In genomic region chr3:6799264-6799915, GRCh38 we compare ENCODE assay signal across 8 cellular contexts.
A peak's percentile ranks its signal among the peaks of the same experiment; 100 is the strongest.
DNase-seq lines count a peak whose midpoint lies in the region; ATAC-seq, FAIRE-seq and TF ChIP-seq lines count a peak whose summit lies in the region.

No MANE protein-coding gene starts in this region.

- ATAC-seq in GM18502 (IDR thresholded peaks at IDR 0.05; ENCODE audit: poor library complexity, unreplicated experiment): peak; percentile 90
- ATAC-seq in HG02840 (IDR thresholded peaks at IDR 0.05; ENCODE audit: low FRiP score, unreplicated experiment): peak; percentile 79
- peak; percentile 96 for ATAC-seq in GM12878
- ATAC-seq in right lobe of liver: peak; percentile 76 to 84 (median 78)
- no peak for ATAC-seq in GM21576 (IDR thresholded peaks at IDR 0.05; ENCODE audit: unreplicated experiment)

- BruUV-seq in GM12878 (replicated peaks; lab: Mats Ljungman, UMichigan): no TSS peak

- RAD21 ChIA-PET in GM12878 (lab: Charles Lee; ENCODE audit: unreplicated experiment): interaction anchor here (1.3 to 1.6 kb wide), 2 partner anchors 594 to 596 kb away, joined by 3 to 5 read pairs; no protein-coding TSS in a partner anchor

- no peak for TF ChIP-seq POLR2A in GM12878 (IDR thresholded peaks at IDR 0.05; ENCODE audit: low read depth, low read length)
- TF ChIP-seq POLR2A in right lobe of liver (IDR thresholded peaks at IDR 0.05): no peak

- DNase-seq in AG20443 (ENCODE audit: low spot score): peak; percentile 29
- peak; percentile 1 for DNase-seq in NCI-H146 treated with DMSO at 0.1 percent for 48 hours (lab: John Stamatoyannopoulos, UW; ENCODE audit: unreplicated experiment)
- no peak for DNase-seq in GM12878 (ENCODE audit: low read depth, low spot score)
- DNase-seq in right lobe of liver: peak in 2 of 3 donors; percentile 29 to 49
- DNase-seq in tibial artery: no peak

- H3K27ac ChIP-seq in GM12878 (ENCODE audit: control insufficient read depth, insufficient read depth) (no peak overlapping the region), right lobe of liver (no peak overlapping the region), tibial artery (no peak overlapping the region)

- H3K36me3 ChIP-seq in GM12878 (ENCODE audit: control insufficient read depth in 2 of 2, insufficient read depth in 2 of 2, low read length in 1 of 2) (no peaks in the 10 kb centered on the region), right lobe of liver (no peaks in the 10 kb centered on the region), tibial artery (no peaks in the 10 kb centered on the region)

- H3K9me3 ChIP-seq in GM12878 (replicated peaks; ENCODE audit: control insufficient read depth, insufficient read depth, low read length): no peaks in the 10 kb centered on the region
- no peaks in the 10 kb centered on the region for H3K9me3 ChIP-seq in right lobe of liver
- H3K9me3 ChIP-seq in tibial artery: no peaks in the 10 kb centered on the region

- FAIRE-seq in GM12878 (lab: Jason Lieb, UNC): no peak

- no peaks in the 10 kb centered on the region for H3K4me1 ChIP-seq in GM12878 (ENCODE audit: control insufficient read depth, insufficient read depth, low read length)
- H3K4me1 ChIP-seq in right lobe of liver: no peaks in the 10 kb centered on the region
- no peaks in the 10 kb centered on the region for H3K4me1 ChIP-seq in tibial artery

- intact Hi-C loops in GM12878 (cut with micrococcal nuclease; ENCODE audit: unreplicated experiment) (loop anchor here (1.0 to 10.0 kb wide), 7 partner anchors 155 to 1495 kb away; no protein-coding TSS in a partner anchor), right lobe of liver (cut with DNase I) (no loop called here), tibial artery (cut with DNase I; ENCODE audit: low total_unique reads) (no loop called here)

- no peak for TF ChIP-seq EP300 in GM12878 (IDR thresholded peaks at IDR 0.05; ENCODE audit: borderline replicate concordance in 1 of 2, control insufficient read depth in 1 of 2, low read depth in 2 of 2, low read length in 2 of 2)

- no peak overlapping the region for H3K9ac ChIP-seq in GM12878 (ENCODE audit: control insufficient read depth, insufficient read depth, low read length)

- TF ChIP-seq CTCF in GM12878 (IDR thresholded peaks at IDR 0.05 in 2 of 3, conservative IDR thresholded peaks at IDR 0.05 in 1 of 3; ENCODE audit: control insufficient read depth in 2 of 3, extremely low read depth in 1 of 3, insufficient read depth in 1 of 3, low read depth in 3 of 3, low read length in 3 of 3): peak; percentile 76 to 81 (median 78)
- TF ChIP-seq CTCF in right lobe of liver (IDR thresholded peaks at IDR 0.05): peak; percentile 60 to 86 (median 84)
- TF ChIP-seq CTCF in tibial artery (IDR thresholded peaks at IDR 0.05): peak; percentile 29 to 45

- SMC1A ChIA-PET in GM12878 (lab: Charles Lee; ENCODE audit: uncharacterized antibody, unreplicated experiment): interaction anchor here (2.0 kb wide), 1 partner anchor 596 kb away, joined by 10 read pairs; no protein-coding TSS in a partner anchor

- no peak overlapping the region; the same call in 1 of the 2 replicates for H2AFZ ChIP-seq in GM12878 (ENCODE audit: control insufficient read depth, low read depth, low read length)

- H3K79me2 ChIP-seq in GM12878 (ENCODE audit: control insufficient read depth, insufficient read depth, low read length): no peaks in the 10 kb centered on the region

- in situ Hi-C loops in GM12878 (cut with MboI): loop anchor here (10.0 kb wide), 2 partner anchors 1375 to 1495 kb away; no protein-coding TSS in a partner anchor

- H3K27me3 ChIP-seq in GM12878 (replicated peaks in 1 of 2; ENCODE audit: control insufficient read depth in 2 of 2, insufficient read depth in 2 of 2, low read length in 1 of 2) (no peaks in the 10 kb centered on the region), right lobe of liver (no peaks in the 10 kb centered on the region), tibial artery (no peaks in the 10 kb centered on the region)

- no peaks in the 10 kb centered on the region for H4K20me1 ChIP-seq in GM12878 (ENCODE audit: control insufficient read depth, insufficient read depth)

- WGBS in GM12878 (ENCODE audit: insufficient coverage, insufficient replicate concordance, low lambda C conversion rate, missing lambda C conversion rate): 47% methylated on average over 6 of the region's 6 CpGs
- 47% methylated on average over 6 of the region's 6 CpGs for WGBS in right lobe of liver (ENCODE audit: insufficient coverage, low coverage, low lambda C conversion rate, missing lambda C conversion rate)

- H3K4me3 ChIP-seq in GM12878: no peak overlapping the region
- H3K4me3 ChIP-seq in right lobe of liver: no peak overlapping the region
- H3K4me3 ChIP-seq in tibial artery: no peak overlapping the region

- POLR2A ChIA-PET in GM12878 (lab: Charles Lee): no interaction called here

- CTCF ChIA-PET in GM12878 (lab: Yijun Ruan, JAX): interaction anchor here (0.8 to 2.0 kb wide), 4 partner anchors 152 to 1195 kb away, joined by 3 to 5 read pairs (median 4); no protein-coding TSS in a partner anchor

- H3K4me2 ChIP-seq in GM12878 (ENCODE audit: control insufficient read depth, insufficient read depth): 0 out of 2 replicates have a peak overlapping the region, but pooled peaks have one; percentile 7

- peak; percentile 82 for TF ChIP-seq RAD21 in GM12878 (IDR thresholded peaks at IDR 0.05; ENCODE audit: insufficient read depth, low read depth, low read length)

TF ChIP-seq in GM12878, 131 proteins besides CTCF, POLR2A, EP300 and RAD21:
- TF ChIP-seq NR2F1 (conservative IDR thresholded peaks at IDR 0.05) (no peak), PAX5 (IDR thresholded peaks at IDR 0.05; ENCODE audit: borderline replicate concordance, low read depth, low read length) (peak; percentile 28; the same call in 1 of the 2 replicates), YY1 (IDR thresholded peaks at IDR 0.05; ENCODE audit: low read depth, low read length) (0 out of 2 replicates have a peak, but pooled peaks have one; percentile 30), CBX5 (IDR thresholded peaks at IDR 0.05; ENCODE audit: low read depth) (no peak), MYC (IDR thresholded peaks at IDR 0.05; ENCODE audit: insufficient read depth, insufficient read length, insufficient replicate concordance, low read length, severe bottlenecking) (no peak), NRF1 (conservative IDR thresholded peaks at IDR 0.05; ENCODE audit: low read depth, low read length) (no peak), SMAD5 (IDR thresholded peaks at IDR 0.05; ENCODE audit: low read depth) (no peak), MTA2 (IDR thresholded peaks at IDR 0.05; ENCODE audit: low read depth) (no peak), SMC3 (IDR thresholded peaks at IDR 0.05; ENCODE audit: borderline replicate concordance, low read length) (peak; percentile 86), MYB (IDR thresholded peaks at IDR 0.05; ENCODE audit: borderline replicate concordance, low read depth, low read length) (no peak), RELA (IDR thresholded peaks at IDR 0.05; ENCODE audit: borderline replicate concordance, partially characterized antibody) (no peak)
- TF ChIP-seq, protein P1, sequence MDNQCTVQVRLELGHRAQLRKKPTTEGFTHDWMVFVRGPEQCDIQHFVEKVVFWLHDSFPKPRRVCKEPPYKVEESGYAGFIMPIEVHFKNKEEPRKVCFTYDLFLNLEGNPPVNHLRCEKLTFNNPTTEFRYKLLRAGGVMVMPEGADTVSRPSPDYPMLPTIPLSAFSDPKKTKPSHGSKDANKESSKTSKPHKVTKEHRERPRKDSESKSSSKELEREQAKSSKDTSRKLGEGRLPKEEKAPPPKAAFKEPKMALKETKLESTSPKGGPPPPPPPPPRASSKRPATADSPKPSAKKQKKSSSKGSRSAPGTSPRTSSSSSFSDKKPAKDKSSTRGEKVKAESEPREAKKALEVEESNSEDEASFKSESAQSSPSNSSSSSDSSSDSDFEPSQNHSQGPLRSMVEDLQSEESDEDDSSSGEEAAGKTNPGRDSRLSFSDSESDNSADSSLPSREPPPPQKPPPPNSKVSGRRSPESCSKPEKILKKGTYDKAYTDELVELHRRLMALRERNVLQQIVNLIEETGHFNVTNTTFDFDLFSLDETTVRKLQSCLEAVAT (IDR thresholded peaks at IDR 0.05): 0 out of 2 replicates have a peak, but pooled peaks have one; percentile 32

Comparison
In these comparisons a context has a peak if more than half of its experiments do, and no peak if none do; other contexts are left out.
1. DNase-seq: peak in AG20443 (single experiment), NCI-H146 treated with DMSO at 0.1 percent for 48 hours (single experiment) and right lobe of liver (2 of 3); none in GM12878 (single experiment) and tibial artery (0 of 2).
2. Peak in every context shown above with its lines, with median percentiles within 50 percentile points of each other: CTCF ChIP-seq.